7 cellular contexts compared by ENCODE assay signal in the genomic region with DNA sequence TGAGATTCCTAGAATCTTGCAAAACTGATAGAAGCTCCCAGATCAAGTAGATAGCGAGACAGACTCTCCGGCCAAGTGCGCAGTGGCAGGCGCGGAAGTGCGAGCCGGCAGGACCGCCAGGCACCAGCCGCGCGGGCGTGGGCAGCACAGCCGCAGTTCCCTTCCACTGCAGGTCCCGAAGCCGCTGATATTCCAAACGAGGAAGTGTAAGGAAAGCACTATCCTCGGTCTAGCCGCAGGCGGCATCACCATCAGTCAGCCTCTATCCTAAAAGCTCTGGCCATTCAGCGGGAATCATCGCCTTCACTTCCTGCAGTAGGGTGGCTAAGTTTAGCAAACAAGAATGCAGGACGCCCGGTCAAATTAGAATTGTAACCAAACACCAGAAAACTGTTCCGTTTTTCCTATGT. TPM values are rescaled to one million over a fixed set of nuclear protein-coding genes. Genes with fewer than 3 reads are reported as not detected.
DNase-seq lines count a peak whose midpoint lies in the region; ATAC-seq and TF ChIP-seq lines count a peak whose summit lies in the region.

No MANE protein-coding gene starts in this region.

- no peak for TF ChIP-seq RAD21 in SK-N-SH (IDR thresholded peaks at IDR 0.05; ENCODE audit: low read length)

- H3K4me2 ChIP-seq in SK-N-SH, result peak overlapping the region; percentile 94

- H3K27me3 ChIP-seq in SK-N-SH (ENCODE audit: insufficient read depth), result no peaks in the 10 kb centered on the region
- no peaks in the 10 kb centered on the region for H3K27me3 ChIP-seq in skeletal muscle tissue (ENCODE audit: control insufficient read depth in 3 of 3, insufficient read depth in 3 of 3, low read length in 3 of 3)

- under 1% methylated on average over 14 of the region's 24 CpGs for WGBS in SK-N-SH (ENCODE audit: low lambda C conversion rate)

- CTCF ChIA-PET in SK-N-SH (lab: Yijun Ruan, JAX), result interaction anchor here (1.0 to 1.5 kb wide), 4 partner anchors 15 to 627 kb away, joined by 3 to 8 read pairs (median 4); a partner anchor contains a TSS

- TF ChIP-seq CTCF in SK-N-SH (IDR thresholded peaks at IDR 0.05), result no peak
- no peak for TF ChIP-seq CTCF in cardiac fibroblast (IDR thresholded peaks at IDR 0.05; ENCODE audit: low read depth, low read length)

- H3K9ac ChIP-seq in SK-N-SH, result peak overlapping the region; percentile 81
- peak overlapping the region; percentile 87 to 92 (median 91) for H3K9ac ChIP-seq in skeletal muscle tissue (ENCODE audit: low read depth in 1 of 3, low read length in 3 of 3)

- H3K9me2 ChIP-seq in SK-N-SH, result no peaks in the 10 kb centered on the region

- peaks cover 7 to 11% of the 10 kb centered on the region in 2 experiments; a peak in 3 of 4 replicates for H3K4me1 ChIP-seq in SK-N-SH (ENCODE audit: control insufficient read depth in 1 of 2, insufficient read depth in 2 of 2, low read depth in 1 of 2, low read length in 1 of 2)
- H3K4me1 ChIP-seq in skeletal muscle tissue (ENCODE audit: control insufficient read depth in 3 of 3, insufficient read depth in 3 of 3, low read length in 3 of 3), result peaks cover 16 to 18% (median 17%) of the 10 kb centered on the region in 3 donors

- H3K9me3 ChIP-seq in SK-N-SH, result no peaks in the 10 kb centered on the region
- H3K9me3 ChIP-seq in skeletal muscle tissue (ENCODE audit: control insufficient read depth in 3 of 3, low read length in 3 of 3), result no peaks in the 10 kb centered on the region

- peak overlapping the region; percentile 76 to 87 for H3K4me3 ChIP-seq in SK-N-SH (ENCODE audit: low read depth in 2 of 2, low read length in 1 of 2)
- peak overlapping the region; percentile 74 to 82 for H3K4me3 ChIP-seq in cardiac fibroblast (replicated peaks in 1 of 2; ENCODE audit: low read depth in 2 of 2, low read length in 2 of 2)
- H3K4me3 ChIP-seq in skeletal muscle tissue (ENCODE audit: low read length in 3 of 3), result peak overlapping the region; percentile 82 to 98 (median 87)

- ATAC-seq in GM19463 (IDR thresholded peaks at IDR 0.05; ENCODE audit: unreplicated experiment), result peak; percentile 24
- ATAC-seq in HG03469 (IDR thresholded peaks at IDR 0.05; ENCODE audit: unreplicated experiment), result peak; percentile 19

- peak overlapping the region; percentile 96 for H2AFZ ChIP-seq in SK-N-SH (ENCODE audit: low read depth)

- H3K79me2 ChIP-seq in SK-N-SH (ENCODE audit: insufficient read depth), result peaks cover 45% of the 10 kb centered on the region

- H3K36me3 ChIP-seq in SK-N-SH (replicated peaks in 1 of 2; ENCODE audit: control insufficient read depth in 1 of 2, insufficient read depth in 2 of 2, low read length in 1 of 2) (peaks cover 10 to 20% of the 10 kb centered on the region in 2 experiments), skeletal muscle tissue (ENCODE audit: control insufficient read depth in 3 of 3, insufficient read depth in 3 of 3, low read length in 3 of 3) (peaks cover 4 to 8% (median 7%) of the 10 kb centered on the region in 3 donors)

- DNase-seq in EH (ENCODE audit: low read depth), result peak; percentile 77
- peak; percentile 71 for DNase-seq in SK-N-SH
- peak in 1 of 2 donors; percentile 47 for DNase-seq in cardiac fibroblast (ENCODE audit: low read depth in 2 of 2)
- peak; percentile 69 for DNase-seq in inferior parietal cortex (ENCODE audit: extremely low spot score)

- POLR2A ChIA-PET in SK-N-SH (lab: Yijun Ruan, JAX), result interaction anchor here (0.6 to 2.4 kb wide), 2 partner anchors 18 to 35 kb away, joined by 3 to 14 read pairs; a partner anchor contains a TSS

- no peaks in the 10 kb centered on the region; the same call in 1 of the 2 replicates for H4K20me1 ChIP-seq in SK-N-SH (ENCODE audit: insufficient read depth)

- no peak for TF ChIP-seq EP300 in SK-N-SH (IDR thresholded peaks at IDR 0.05; ENCODE audit: borderline replicate concordance in 1 of 2, low read depth in 1 of 2, low read length in 1 of 2)

- peak overlapping the region; percentile 87 to 94 for H3K27ac ChIP-seq in SK-N-SH (ENCODE audit: low read depth in 2 of 2, low read length in 1 of 2)
- H3K27ac ChIP-seq in skeletal muscle tissue (ENCODE audit: low read depth, low read length), result peak overlapping the region; percentile 93

- H3F3A ChIP-seq in SK-N-SH (replicated peaks; ENCODE audit: insufficient read depth), result peaks cover 21% of the 10 kb centered on the region

TF ChIP-seq in SK-N-SH, 30 proteins besides CTCF, POLR2A, EP300 and RAD21 (continues in another document):
- TF ChIP-seq NRF1 (IDR thresholded peaks at IDR 0.05; ENCODE audit: low read depth, low read length), result no peak
- TF ChIP-seq MXI1 (IDR thresholded peaks at IDR 0.05; ENCODE audit: low read depth, low read length), result no peak
- no peak for TF ChIP-seq YY1 (IDR thresholded peaks at IDR 0.05; ENCODE audit: low read depth)
- TF ChIP-seq RXRA (IDR thresholded peaks at IDR 0.05; ENCODE audit: borderline replicate concordance, low read depth), result no peak
- TF ChIP-seq POLR2AphosphoS5 (IDR thresholded peaks at IDR 0.05; ENCODE audit: low read depth, low read length), result no peak
- TF ChIP-seq, protein P1, sequence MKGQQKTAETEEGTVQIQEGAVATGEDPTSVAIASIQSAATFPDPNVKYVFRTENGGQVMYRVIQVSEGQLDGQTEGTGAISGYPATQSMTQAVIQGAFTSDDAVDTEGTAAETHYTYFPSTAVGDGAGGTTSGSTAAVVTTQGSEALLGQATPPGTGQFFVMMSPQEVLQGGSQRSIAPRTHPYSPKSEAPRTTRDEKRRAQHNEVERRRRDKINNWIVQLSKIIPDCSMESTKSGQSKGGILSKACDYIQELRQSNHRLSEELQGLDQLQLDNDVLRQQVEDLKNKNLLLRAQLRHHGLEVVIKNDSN (IDR thresholded peaks at IDR 0.05; ENCODE audit: borderline replicate concordance, low read depth), result no peak
- TF ChIP-seq TEAD4 (IDR thresholded peaks at IDR 0.05; ENCODE audit: borderline replicate concordance, insufficient read depth), result no peak
- TF ChIP-seq TCF12 (IDR thresholded peaks at IDR 0.05), result no peak
- TF ChIP-seq FOSL2 (IDR thresholded peaks at IDR 0.05; ENCODE audit: borderline replicate concordance, low read depth), result no peak
- TF ChIP-seq, protein P2, sequence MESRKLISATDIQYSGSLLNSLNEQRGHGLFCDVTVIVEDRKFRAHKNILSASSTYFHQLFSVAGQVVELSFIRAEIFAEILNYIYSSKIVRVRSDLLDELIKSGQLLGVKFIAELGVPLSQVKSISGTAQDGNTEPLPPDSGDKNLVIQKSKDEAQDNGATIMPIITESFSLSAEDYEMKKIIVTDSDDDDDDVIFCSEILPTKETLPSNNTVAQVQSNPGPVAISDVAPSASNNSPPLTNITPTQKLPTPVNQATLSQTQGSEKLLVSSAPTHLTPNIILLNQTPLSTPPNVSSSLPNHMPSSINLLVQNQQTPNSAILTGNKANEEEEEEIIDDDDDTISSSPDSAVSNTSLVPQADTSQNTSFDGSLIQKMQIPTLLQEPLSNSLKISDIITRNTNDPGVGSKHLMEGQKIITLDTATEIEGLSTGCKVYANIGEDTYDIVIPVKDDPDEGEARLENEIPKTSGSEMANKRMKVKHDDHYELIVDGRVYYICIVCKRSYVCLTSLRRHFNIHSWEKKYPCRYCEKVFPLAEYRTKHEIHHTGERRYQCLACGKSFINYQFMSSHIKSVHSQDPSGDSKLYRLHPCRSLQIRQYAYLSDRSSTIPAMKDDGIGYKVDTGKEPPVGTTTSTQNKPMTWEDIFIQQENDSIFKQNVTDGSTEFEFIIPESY (IDR thresholded peaks at IDR 0.05; ENCODE audit: borderline replicate concordance, low read depth), result no peak
- 0 out of 2 replicates have a peak, but pooled peaks have one; percentile 6 for TF ChIP-seq SMC3 (IDR thresholded peaks at IDR 0.05; ENCODE audit: low read depth, low read length)
- TF ChIP-seq, protein P3, sequence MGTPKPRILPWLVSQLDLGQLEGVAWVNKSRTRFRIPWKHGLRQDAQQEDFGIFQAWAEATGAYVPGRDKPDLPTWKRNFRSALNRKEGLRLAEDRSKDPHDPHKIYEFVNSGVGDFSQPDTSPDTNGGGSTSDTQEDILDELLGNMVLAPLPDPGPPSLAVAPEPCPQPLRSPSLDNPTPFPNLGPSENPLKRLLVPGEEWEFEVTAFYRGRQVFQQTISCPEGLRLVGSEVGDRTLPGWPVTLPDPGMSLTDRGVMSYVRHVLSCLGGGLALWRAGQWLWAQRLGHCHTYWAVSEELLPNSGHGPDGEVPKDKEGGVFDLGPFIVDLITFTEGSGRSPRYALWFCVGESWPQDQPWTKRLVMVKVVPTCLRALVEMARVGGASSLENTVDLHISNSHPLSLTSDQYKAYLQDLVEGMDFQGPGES (IDR thresholded peaks at IDR 0.05; ENCODE audit: low read depth, low read length), result no peak
- no peak for TF ChIP-seq FOXJ3 (CRISPR knock-in tag; IDR thresholded peaks at IDR 0.05)
- no peak for TF ChIP-seq GATA2 (CRISPR knock-in tag; IDR thresholded peaks at IDR 0.05)
- TF ChIP-seq NFIC (IDR thresholded peaks at IDR 0.05; ENCODE audit: borderline replicate concordance), result no peak

RNA-seq across cellular contexts. Expression of a gene that starts 0.7 kb away (rescaled TPM):
- 9.4 and 12.8 TPM in 2 replicates for polyA plus RNA-seq in SK-N-SH (2012; rRNA removed)
- 13.4 and 23.8 TPM in 2 replicates for polyA plus RNA-seq in SK-N-SH (2012; cell fraction: cytosol; rRNA removed)
- polyA plus RNA-seq in SK-N-SH (2012; cell fraction: nucleus; rRNA removed), result 2.5 and 4.6 TPM in 2 replicates
- 4.7 TPM for total RNA-seq in skeletal muscle tissue

RNA-seq across cellular contexts. Expression of a gene that starts 17.3 kb away (rescaled TPM):
- 13.4 and 17.3 TPM in 2 replicates for polyA plus RNA-seq in SK-N-SH (2012; rRNA removed)
- 20.4 and 27.5 TPM in 2 replicates for polyA plus RNA-seq in SK-N-SH (2012; cell fraction: cytosol; rRNA removed)
- 6.4 and 7.7 TPM in 2 replicates for polyA plus RNA-seq in SK-N-SH (2012; cell fraction: nucleus; rRNA removed)
- total RNA-seq in skeletal muscle tissue, result 25.6 TPM

RNA-seq across cellular contexts. Expression of a gene that starts 45.1 kb away (rescaled TPM):
- 6.4 and 10.6 TPM in 2 replicates for polyA plus RNA-seq in SK-N-SH (2012; rRNA removed)
- polyA plus RNA-seq in SK-N-SH (2012; cell fraction: cytosol; rRNA removed), result 9.4 and 9.6 TPM in 2 replicates
- polyA plus RNA-seq in SK-N-SH (2012; cell fraction: nucleus; rRNA removed), result 8.7 and 10.3 TPM in 2 replicates
- 78.8 TPM for total RNA-seq in skeletal muscle tissue

RNA-seq across cellular contexts. Expression of a gene that starts 45.3 kb away (rescaled TPM):
- 14.9 and 15.7 TPM in 2 replicates for polyA plus RNA-seq in SK-N-SH (2012; rRNA removed)
- 20.3 and 28.4 TPM in 2 replicates for polyA plus RNA-seq in SK-N-SH (2012; cell fraction: cytosol; rRNA removed)
- polyA plus RNA-seq in SK-N-SH (2012; cell fraction: nucleus; rRNA removed), result 15.7 and 19.3 TPM in 2 replicates
- 20.4 TPM for total RNA-seq in skeletal muscle tissue
